Comparison of ENCODE assay signal across 10 cellular contexts in genomic region chr15:48112242-48112641, GRCh38. TPM values are rescaled to one million over a fixed set of nuclear protein-coding genes. Genes with fewer than 3 reads are reported as not detected.
DNase-seq lines count a peak whose midpoint lies in the region; ATAC-seq, FAIRE-seq and TF ChIP-seq lines count a peak whose summit lies in the region.
"Had no signal": no experiment of that assay in that cellular context is flagged by ENCODE, and none has a peak within 500 bp of the region (broad histone marks: within the 10 kb centered on the region; RNA-seq: fewer than 3 reads in every experiment).

No MANE protein-coding gene starts in this region.

- H3K27me3 ChIP-seq in BE2C (no peaks in the 10 kb centered on the region), H9 (ENCODE audit: insufficient read depth, low read length) (no peaks in the 10 kb centered on the region), hepatocyte (no peaks in the 10 kb centered on the region)

- no peak overlapping the region for H3K27ac Mint-ChIP-seq in H9
- no peak overlapping the region for H3K27ac Mint-ChIP-seq in stimulated activated effector memory CD8-positive, alpha-beta T cell treated with anti-CD3 and anti-CD28 coated beads, Interleukin-12 subunit alpha, Interleukin-12 subunit beta, amount 100 ng/mL, for 72 hours

- no peaks in the 10 kb centered on the region for H4K20me1 ChIP-seq in H9 (ENCODE audit: control insufficient read depth, insufficient read depth, insufficient read length)
- H4K20me1 ChIP-seq in hepatocyte (ENCODE audit: insufficient read depth, poor library complexity, severe bottlenecking) = no peaks in the 10 kb centered on the region

- H3K14ac ChIP-seq in H9 (ENCODE audit: insufficient read depth, low read length) = no peak overlapping the region

- no peaks in the 10 kb centered on the region for H3K36me3 ChIP-seq in BE2C
- H3K36me3 ChIP-seq in hepatocyte (replicated peaks; ENCODE audit: insufficient read depth, low read depth) = no peaks in the 10 kb centered on the region

- no peak overlapping the region for H2BK120ac ChIP-seq in H9 (ENCODE audit: low read depth, low read length, poor library complexity, severe bottlenecking)

- H3K9me3 ChIP-seq in BE2C (no peaks in the 10 kb centered on the region), H9 (ENCODE audit: control insufficient read depth, low read depth, low read length) (no peaks in the 10 kb centered on the region), hepatocyte (ENCODE audit: low read depth) (no peaks in the 10 kb centered on the region)

- H3K79me2 ChIP-seq in H9 (ENCODE audit: insufficient read depth, low read length) = no peaks in the 10 kb centered on the region
- H3K79me2 ChIP-seq in hepatocyte = no peaks in the 10 kb centered on the region

- no peak overlapping the region for H3K4me2 ChIP-seq in H9 (ENCODE audit: insufficient read depth, insufficient read length, low read length)
- no peak overlapping the region for H3K4me2 ChIP-seq in hepatocyte

- H3K4me3 Mint-ChIP-seq in H9 = no peak overlapping the region
- H3K4me3 Mint-ChIP-seq in stimulated activated effector memory CD8-positive, alpha-beta T cell treated with anti-CD3 and anti-CD28 coated beads, Interleukin-12 subunit alpha, Interleukin-12 subunit beta, amount 100 ng/mL, for 72 hours = no peak overlapping the region

- no peaks in the 10 kb centered on the region for H3K79me1 ChIP-seq in H9 (ENCODE audit: insufficient read depth, low read depth, low read length, poor library complexity, severe bottlenecking)

- H3K4me1 Mint-ChIP-seq in H9 = peaks cover 5 to 11% of the 10 kb centered on the region in 2 experiments
- H3K4me1 Mint-ChIP-seq in stimulated activated effector memory CD8-positive, alpha-beta T cell treated with anti-CD3 and anti-CD28 coated beads, Interleukin-12 subunit alpha, Interleukin-12 subunit beta, amount 100 ng/mL, for 72 hours = no peaks in the 10 kb centered on the region

- H2AK5ac ChIP-seq in H9 (ENCODE audit: insufficient read length, low read length) = no peak overlapping the region

- no peak for FAIRE-seq in H54 (lab: Jason Lieb, UNC)

- ATAC-seq in stimulated activated effector memory CD8-positive, alpha-beta T cell treated with anti-CD3 and anti-CD28 coated beads, Interleukin-12 subunit alpha, Interleukin-12 subunit beta, amount 100 ng/mL, for 72 hours = no peak
- ATAC-seq in sciatic nerve = no peak

- TF ChIP-seq CTCF in BE2C (IDR thresholded peaks at IDR 0.05; ENCODE audit: low read depth, low read length) (peak; percentile 85), H9 (conservative IDR thresholded peaks at IDR 0.05) (peak; percentile 74), hepatocyte (IDR thresholded peaks at IDR 0.05; ENCODE audit: poor library complexity) (peak; percentile 52)

- H3K18ac ChIP-seq in H9 (ENCODE audit: insufficient read length, low read depth, low read length) = no peak overlapping the region

- H3K27me3 Mint-ChIP-seq in H9 (ENCODE audit: low read depth) = no peaks in the 10 kb centered on the region

- H3K27ac ChIP-seq in H9 (ENCODE audit: insufficient read length, low read depth, low read length) = no peak overlapping the region
- H3K27ac ChIP-seq in hepatocyte = no peak overlapping the region
- H3K27ac ChIP-seq: SK-N-MC had no signal

- no peak overlapping the region for H2BK15ac ChIP-seq in H9 (ENCODE audit: low read depth, low read length)

- peak; percentile 62 for DNase-seq in BE2C
- DNase-seq in H9 = peak; percentile 74
- peak; percentile 79 for DNase-seq in SK-N-DZ (ENCODE audit: low spot score)
- DNase-seq in hepatocyte (ENCODE audit: low spot score) = peak; percentile 46
- DNase-seq in H54 (ENCODE audit: insufficient read length, low spot score) = no peak
- no peak for DNase-seq in epidermal melanocyte (ENCODE audit: insufficient read length, low spot score)
- no peak for DNase-seq in stimulated activated effector memory CD8-positive, alpha-beta T cell treated with anti-CD3 and anti-CD28 coated beads, Interleukin-12 subunit alpha, Interleukin-12 subunit beta, amount 100 ng/mL, for 72 hours (ENCODE audit: low spot score in 2 of 2)
- DNase-seq in sciatic nerve (ENCODE audit: low spot score) = no peak

- H3K4me1 ChIP-seq in BE2C (peaks cover 3% of the 10 kb centered on the region; the same call in 1 of the 2 replicates), H9 (ENCODE audit: insufficient read depth, low read length) (no peaks in the 10 kb centered on the region; the same call in 1 of the 2 replicates), hepatocyte (ENCODE audit: insufficient read depth) (no peaks in the 10 kb centered on the region)

- H3K9me2 ChIP-seq in hepatocyte (replicated peaks; ENCODE audit: insufficient read depth) = no peaks in the 10 kb centered on the region

- no peak overlapping the region for H3T11ph ChIP-seq in H9 (ENCODE audit: low read length)

- H3K4me3 ChIP-seq in BE2C (ENCODE audit: low read depth, low read length) (no peak overlapping the region), hepatocyte (no peak overlapping the region)
- H3K4me3 ChIP-seq: SK-N-MC had no signal

- H3K23me2 ChIP-seq in H9 (ENCODE audit: insufficient read length, low read depth, low read length, poor library complexity, severe bottlenecking) = no peaks in the 10 kb centered on the region

- no peak overlapping the region for H2BK20ac ChIP-seq in H9 (ENCODE audit: low read depth, low read length, poor library complexity, severe bottlenecking)

- H3K4ac ChIP-seq in H9 (ENCODE audit: low read depth, low read length) = no peak overlapping the region

- no peak overlapping the region for H4K8ac ChIP-seq in H9 (replicated peaks; ENCODE audit: insufficient read length, low read depth, low read length)

- H4K91ac ChIP-seq in H9 (ENCODE audit: insufficient read length, low read depth, low read length) = no peak overlapping the region

- intact Hi-C loops in sciatic nerve (cut with DNase I) = no loop called here

- H2BK12ac ChIP-seq in H9 (ENCODE audit: insufficient read length, low read depth, low read length) = no peak overlapping the region

- no peaks in the 10 kb centered on the region for H3K36me3 Mint-ChIP-seq in H9 (ENCODE audit: insufficient read depth in 1 of 3, low read depth in 3 of 3)
- no peaks in the 10 kb centered on the region for H3K36me3 Mint-ChIP-seq in stimulated activated effector memory CD8-positive, alpha-beta T cell treated with anti-CD3 and anti-CD28 coated beads, Interleukin-12 subunit alpha, Interleukin-12 subunit beta, amount 100 ng/mL, for 72 hours

- TF ChIP-seq POLR2A in H54 (IDR thresholded peaks at IDR 0.05; ENCODE audit: low read depth, low read length) = no peak

- WGBS in H9 (ENCODE audit: extremely low coverage, insufficient read length, low lambda C conversion rate) = no CpG with 5 or more reads among the region's 6 CpGs
- WGBS in hepatocyte (ENCODE audit: low lambda C conversion rate, missing lambda C conversion rate) = 20% methylated on average over 6 of the region's 6 CpGs

- H2AFZ ChIP-seq in H9 (ENCODE audit: low read length) = no peak overlapping the region
- no peak overlapping the region for H2AFZ ChIP-seq in hepatocyte

- no peak overlapping the region for H3K56ac ChIP-seq in H9 (ENCODE audit: insufficient read length, low read depth, low read length)

- no peak overlapping the region for H3K23ac ChIP-seq in H9 (ENCODE audit: insufficient read length, low read depth, low read length)

- H3K9me3 Mint-ChIP-seq in H9 = no peaks in the 10 kb centered on the region
- no peaks in the 10 kb centered on the region for H3K9me3 Mint-ChIP-seq in stimulated activated effector memory CD8-positive, alpha-beta T cell treated with anti-CD3 and anti-CD28 coated beads, Interleukin-12 subunit alpha, Interleukin-12 subunit beta, amount 100 ng/mL, for 72 hours

- no peak overlapping the region for H2BK5ac ChIP-seq in H9 (ENCODE audit: insufficient read length, low read length)

- H3K9ac ChIP-seq in H9 (ENCODE audit: extremely low read depth, insufficient read length, low read length) = no peak overlapping the region

- no peak overlapping the region for H4K5ac ChIP-seq in H9 (ENCODE audit: insufficient read length, low read depth, low read length)

RNA-seq across cellular contexts. Expression of gene SLC24A5, which starts 8.5 kb away (rescaled TPM):
- 1.9 TPM for polyA plus RNA-seq in BE2C (2012; ENCODE audit: insufficient read depth, insufficient read length, low read depth)
- not detected in 2 replicates for total RNA-seq in H9 (2021)
- polyA plus RNA-seq in SK-N-DZ (2014; cell fraction: cytosol; rRNA removed) = 0.62 and 1.2 TPM in 2 replicates
- polyA plus RNA-seq in SK-N-DZ (2014; cell fraction: nucleus; rRNA removed) = 0.21 TPM in 1 of 2 replicates, not detected in the other
- total RNA-seq in hepatocyte = not detected in 2 replicates
- polyA plus RNA-seq in hepatocyte = not detected in 2 replicates
- total RNA-seq in sciatic nerve = 0.89 TPM
- polyA plus RNA-seq: esophagus had no signal

Comparison
In these comparisons a context has a peak if more than half of its experiments do, and no peak if none do; other contexts are left out.
1. DNase-seq: peak in BE2C (single experiment), H9 (single experiment), SK-N-DZ (single experiment) and hepatocyte (single experiment); none in H54 (single experiment), epidermal melanocyte (single experiment), stimulated activated effector memory CD8-positive, alpha-beta T cell treated with anti-CD3 and anti-CD28 coated beads, Interleukin-12 subunit alpha, Interleukin-12 subunit beta, amount 100 ng/mL, for 72 hours (0 of 2) and sciatic nerve (single experiment).
2. Peak in every context shown above with its lines, with median percentiles within 50 percentile points of each other: CTCF ChIP-seq.